Comparison of ENCODE assay signal across 9 cellular contexts in the genomic region with DNA sequence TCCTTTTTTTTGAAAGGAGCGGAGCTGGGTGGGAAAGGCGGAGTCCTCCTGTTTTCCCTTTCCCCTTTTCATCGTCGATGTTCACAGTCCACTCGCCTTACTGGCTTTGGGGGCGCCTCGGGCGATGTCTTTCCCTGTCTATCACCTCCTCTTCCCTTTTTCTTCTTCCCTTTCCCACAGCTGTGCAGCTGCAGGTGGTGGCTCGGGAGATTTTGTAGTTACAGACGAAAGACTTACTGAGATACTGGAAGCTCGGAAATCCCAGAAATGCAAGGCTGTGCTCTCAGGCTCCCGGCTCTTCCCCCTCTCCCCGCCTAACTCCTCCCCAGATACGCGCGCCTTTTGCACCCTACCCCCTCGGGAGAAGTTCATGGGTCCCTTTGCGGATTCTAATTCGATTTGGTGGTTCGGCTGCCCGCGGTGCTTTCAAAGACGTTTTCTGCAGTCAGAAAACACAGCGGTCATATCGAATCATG. TPM values are rescaled to one million over a fixed set of nuclear protein-coding genes. Genes with fewer than 3 reads are reported as not detected.
DNase-seq lines count a peak whose midpoint lies in the region; ATAC-seq and TF ChIP-seq lines count a peak whose summit lies in the region.
"Had no signal": no experiment of that assay in that cellular context is flagged by ENCODE, and none has a peak within 500 bp of the region (broad histone marks: within the 10 kb centered on the region; RNA-seq: fewer than 3 reads in every experiment).

No MANE protein-coding gene starts in this region.

- peak overlapping the region in 1 of 2 donors; percentile 65 for H3K9ac ChIP-seq in liver (ENCODE audit: low read depth in 1 of 2, low read length in 2 of 2)

- peak; percentile 47 for DNase-seq in AG20443 (ENCODE audit: low spot score)
- peak; percentile 6 for DNase-seq in GM19238 (ENCODE audit: insufficient read length, low spot score)
- DNase-seq in RKO (ENCODE audit: low spot score), result peak; percentile 39
- peak; percentile 67 for DNase-seq in choroid plexus epithelial cell (ENCODE audit: low read depth)
- no peak for DNase-seq in suprapubic skin (ENCODE audit: low spot score in 2 of 2)

- H3K36me3 ChIP-seq in liver (ENCODE audit: control insufficient read depth in 4 of 4, insufficient read depth in 3 of 4, low read depth in 1 of 4, low read length in 3 of 4), result no peaks in the 10 kb centered on the region
- no peaks in the 10 kb centered on the region for H3K36me3 ChIP-seq in suprapubic skin

- TF ChIP-seq POLR2A in suprapubic skin (IDR thresholded peaks at IDR 0.05), result no peak

- TF ChIP-seq RAD21 in liver (IDR thresholded peaks at IDR 0.05), result peak in 1 of 2 donors; percentile 33

- ATAC-seq in GM21381 (IDR thresholded peaks at IDR 0.05; ENCODE audit: unreplicated experiment), result no peak
- no peak for ATAC-seq in HG03571 (IDR thresholded peaks at IDR 0.05; ENCODE audit: unreplicated experiment)

- no peak for TF ChIP-seq EP300 in suprapubic skin (IDR thresholded peaks at IDR 0.05)

- H3K4me3 ChIP-seq in choroid plexus epithelial cell (ENCODE audit: low read depth, low read length), result peak overlapping the region; percentile 93
- H3K4me3 ChIP-seq in liver (ENCODE audit: low read depth in 1 of 3, low read length in 3 of 3), result peak overlapping the region; percentile 74 to 91 (median 77)
- peak overlapping the region; percentile 81 for H3K4me3 ChIP-seq in suprapubic skin

- H3K9me3 ChIP-seq in liver (ENCODE audit: control insufficient read depth in 4 of 4, low read length in 3 of 4), result no peaks in the 10 kb centered on the region
- no peaks in the 10 kb centered on the region for H3K9me3 ChIP-seq in suprapubic skin

- 1% methylated on average over 25 of the region's 25 CpGs for WGBS in liver
- under 1% methylated on average over 25 of the region's 25 CpGs for WGBS in suprapubic skin

- H3K27me3 ChIP-seq in liver (ENCODE audit: control insufficient read depth in 4 of 4, insufficient read depth in 4 of 4, low read length in 3 of 4) (no peaks in the 10 kb centered on the region), suprapubic skin (no peaks in the 10 kb centered on the region)

- H3K27ac ChIP-seq in liver (ENCODE audit: low read depth in 1 of 2, low read length in 2 of 2) (peak overlapping the region; percentile 50 to 75), suprapubic skin (peak overlapping the region; percentile 96)

- H3K4me1 ChIP-seq in liver (ENCODE audit: control insufficient read depth in 4 of 4, insufficient read depth in 4 of 4, low read length in 3 of 4) (peaks cover 3 to 31% (median 16%) of the 10 kb centered on the region in 4 donors), suprapubic skin (peaks cover 57% of the 10 kb centered on the region)

- TF ChIP-seq CTCF in choroid plexus epithelial cell (conservative IDR thresholded peaks at IDR 0.05; ENCODE audit: low read depth, low read length) (no peak), liver (IDR thresholded peaks at IDR 0.05; ENCODE audit: low read depth, low read length, missing input control) (no peak), suprapubic skin (IDR thresholded peaks at IDR 0.05) (no peak)

TF ChIP-seq in liver, 16 proteins besides CTCF, POLR2A, EP300 and RAD21:
- TF ChIP-seq GABPA (IDR thresholded peaks at IDR 0.05 in 1 of 2, conservative IDR thresholded peaks at IDR 0.05 in 1 of 2) (no peak), HNF4A (conservative IDR thresholded peaks at IDR 0.05) (peak; percentile 24 to 48), FOXA2 (IDR thresholded peaks at IDR 0.05) (no peak), HNF4G (IDR thresholded peaks at IDR 0.05) (no peak), NR2F2 (IDR thresholded peaks at IDR 0.05) (no peak), TAF1 (conservative IDR thresholded peaks at IDR 0.05) (no peak), SP1 (IDR thresholded peaks at IDR 0.05) (no peak), EGR1 (IDR thresholded peaks at IDR 0.05; ENCODE audit: low read depth in 2 of 2) (no peak), YY1 (IDR thresholded peaks at IDR 0.05) (no peak), RXRA (IDR thresholded peaks at IDR 0.05) (peak in 1 of 2 donors; percentile 20), FOXA1 (IDR thresholded peaks at IDR 0.05) (no peak), JUND (IDR thresholded peaks at IDR 0.05) (no peak)
- TF ChIP-seq, protein P1, sequence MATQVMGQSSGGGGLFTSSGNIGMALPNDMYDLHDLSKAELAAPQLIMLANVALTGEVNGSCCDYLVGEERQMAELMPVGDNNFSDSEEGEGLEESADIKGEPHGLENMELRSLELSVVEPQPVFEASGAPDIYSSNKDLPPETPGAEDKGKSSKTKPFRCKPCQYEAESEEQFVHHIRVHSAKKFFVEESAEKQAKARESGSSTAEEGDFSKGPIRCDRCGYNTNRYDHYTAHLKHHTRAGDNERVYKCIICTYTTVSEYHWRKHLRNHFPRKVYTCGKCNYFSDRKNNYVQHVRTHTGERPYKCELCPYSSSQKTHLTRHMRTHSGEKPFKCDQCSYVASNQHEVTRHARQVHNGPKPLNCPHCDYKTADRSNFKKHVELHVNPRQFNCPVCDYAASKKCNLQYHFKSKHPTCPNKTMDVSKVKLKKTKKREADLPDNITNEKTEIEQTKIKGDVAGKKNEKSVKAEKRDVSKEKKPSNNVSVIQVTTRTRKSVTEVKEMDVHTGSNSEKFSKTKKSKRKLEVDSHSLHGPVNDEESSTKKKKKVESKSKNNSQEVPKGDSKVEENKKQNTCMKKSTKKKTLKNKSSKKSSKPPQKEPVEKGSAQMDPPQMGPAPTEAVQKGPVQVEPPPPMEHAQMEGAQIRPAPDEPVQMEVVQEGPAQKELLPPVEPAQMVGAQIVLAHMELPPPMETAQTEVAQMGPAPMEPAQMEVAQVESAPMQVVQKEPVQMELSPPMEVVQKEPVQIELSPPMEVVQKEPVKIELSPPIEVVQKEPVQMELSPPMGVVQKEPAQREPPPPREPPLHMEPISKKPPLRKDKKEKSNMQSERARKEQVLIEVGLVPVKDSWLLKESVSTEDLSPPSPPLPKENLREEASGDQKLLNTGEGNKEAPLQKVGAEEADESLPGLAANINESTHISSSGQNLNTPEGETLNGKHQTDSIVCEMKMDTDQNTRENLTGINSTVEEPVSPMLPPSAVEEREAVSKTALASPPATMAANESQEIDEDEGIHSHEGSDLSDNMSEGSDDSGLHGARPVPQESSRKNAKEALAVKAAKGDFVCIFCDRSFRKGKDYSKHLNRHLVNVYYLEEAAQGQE (IDR thresholded peaks at IDR 0.05), result no peak
- TF ChIP-seq, protein P2, sequence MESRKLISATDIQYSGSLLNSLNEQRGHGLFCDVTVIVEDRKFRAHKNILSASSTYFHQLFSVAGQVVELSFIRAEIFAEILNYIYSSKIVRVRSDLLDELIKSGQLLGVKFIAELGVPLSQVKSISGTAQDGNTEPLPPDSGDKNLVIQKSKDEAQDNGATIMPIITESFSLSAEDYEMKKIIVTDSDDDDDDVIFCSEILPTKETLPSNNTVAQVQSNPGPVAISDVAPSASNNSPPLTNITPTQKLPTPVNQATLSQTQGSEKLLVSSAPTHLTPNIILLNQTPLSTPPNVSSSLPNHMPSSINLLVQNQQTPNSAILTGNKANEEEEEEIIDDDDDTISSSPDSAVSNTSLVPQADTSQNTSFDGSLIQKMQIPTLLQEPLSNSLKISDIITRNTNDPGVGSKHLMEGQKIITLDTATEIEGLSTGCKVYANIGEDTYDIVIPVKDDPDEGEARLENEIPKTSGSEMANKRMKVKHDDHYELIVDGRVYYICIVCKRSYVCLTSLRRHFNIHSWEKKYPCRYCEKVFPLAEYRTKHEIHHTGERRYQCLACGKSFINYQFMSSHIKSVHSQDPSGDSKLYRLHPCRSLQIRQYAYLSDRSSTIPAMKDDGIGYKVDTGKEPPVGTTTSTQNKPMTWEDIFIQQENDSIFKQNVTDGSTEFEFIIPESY (IDR thresholded peaks at IDR 0.05), result no peak
- TF ChIP-seq, protein P3, sequence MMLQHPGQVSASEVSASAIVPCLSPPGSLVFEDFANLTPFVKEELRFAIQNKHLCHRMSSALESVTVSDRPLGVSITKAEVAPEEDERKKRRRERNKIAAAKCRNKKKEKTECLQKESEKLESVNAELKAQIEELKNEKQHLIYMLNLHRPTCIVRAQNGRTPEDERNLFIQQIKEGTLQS (IDR thresholded peaks at IDR 0.05), result no peak
- TF ChIP-seq, protein P4, sequence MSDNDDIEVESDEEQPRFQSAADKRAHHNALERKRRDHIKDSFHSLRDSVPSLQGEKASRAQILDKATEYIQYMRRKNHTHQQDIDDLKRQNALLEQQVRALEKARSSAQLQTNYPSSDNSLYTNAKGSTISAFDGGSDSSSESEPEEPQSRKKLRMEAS (IDR thresholded peaks at IDR 0.05), result no peak

RNA-seq across cellular contexts. Expression of a gene that starts 1.3 kb away (rescaled TPM):
- total RNA-seq in liver (10 to 100 TPM; 28.5 to 37.4 TPM), suprapubic skin (10 to 100 TPM; 18.6 to 41.6 (median 25.1) TPM)
- polyA plus RNA-seq in liver, result 10 to 100 TPM; 17.2 to 21.6 TPM

RNA-seq across cellular contexts. Expression of a gene that starts 52.9 kb away (rescaled TPM):
- total RNA-seq in liver, result 10 to 100 TPM; 10.0 to 30.5 TPM
- 10 to 100 TPM in 1 of 2 donors, 1 to 10 TPM in 1; 2.5 to 10.2 TPM for polyA plus RNA-seq in liver
- 1 to 10 TPM; 1.9 to 3.6 (median 3.3) TPM for total RNA-seq in suprapubic skin
- total RNA-seq: NCI-H460 had no signal

Comparison
In these comparisons a context has a peak if more than half of its experiments do, and no peak if none do; other contexts are left out.
1. DNase-seq: peak in AG20443 (single experiment), GM19238 (single experiment), RKO (single experiment) and choroid plexus epithelial cell (single experiment); none in suprapubic skin (0 of 2).
2. Peak in every context shown above with its lines, with median percentiles within 50 percentile points of each other: H3K4me3 ChIP-seq.